In genomic region chr11:64836448-64837072, GRCh38 we compare ENCODE assay signal across 1 cellular context.
TF ChIP-seq lines count a peak whose summit lies in the region.

No MANE protein-coding gene starts in this region.

TF ChIP-seq in HCT116, 20 proteins besides CTCF, POLR2A, EP300 and RAD21:
- no peak for TF ChIP-seq FOSL1 (IDR thresholded peaks at IDR 0.05; ENCODE audit: low read depth)
- no peak for TF ChIP-seq ELF1 (IDR thresholded peaks at IDR 0.05; ENCODE audit: borderline replicate concordance, low read depth)
- TF ChIP-seq MAX (IDR thresholded peaks at IDR 0.05) = no peak
- no peak for TF ChIP-seq EZH2phosphoT487 (IDR thresholded peaks at IDR 0.05; ENCODE audit: borderline replicate concordance)
- TF ChIP-seq EGR1 (IDR thresholded peaks at IDR 0.05; ENCODE audit: low read depth) = no peak
- TF ChIP-seq SP1 (IDR thresholded peaks at IDR 0.05; ENCODE audit: low read depth) = no peak
- no peak for TF ChIP-seq CEBPB (IDR thresholded peaks at IDR 0.05; ENCODE audit: low read depth)
- no peak for TF ChIP-seq POLR2AphosphoS5 (IDR thresholded peaks at IDR 0.05; ENCODE audit: low read depth, low read length)
- TF ChIP-seq ZNF274 (IDR thresholded peaks at IDR 0.05; ENCODE audit: low read depth, low read length) = no peak
- TF ChIP-seq ZFX (IDR thresholded peaks at IDR 0.05) = no peak
- TF ChIP-seq SRF (IDR thresholded peaks at IDR 0.05; ENCODE audit: low read depth) = no peak
- TF ChIP-seq REST (IDR thresholded peaks at IDR 0.05; ENCODE audit: low read depth) = no peak
- TF ChIP-seq CBX3 (IDR thresholded peaks at IDR 0.05; ENCODE audit: low read depth) = no peak
- TF ChIP-seq JUND (IDR thresholded peaks at IDR 0.05) = no peak
- TF ChIP-seq ZBTB33 (IDR thresholded peaks at IDR 0.05; ENCODE audit: extremely low read depth, insufficient replicate concordance, low read length) = no peak
- no peak for TF ChIP-seq TCF7L2 (IDR thresholded peaks at IDR 0.05; ENCODE audit: borderline replicate concordance, extremely low read depth, insufficient read depth, insufficient read length)
- no peak for TF ChIP-seq SIN3A (IDR thresholded peaks at IDR 0.05; ENCODE audit: low read depth)
- no peak for TF ChIP-seq EZH2 (IDR thresholded peaks at IDR 0.05)
- TF ChIP-seq ATF3 (IDR thresholded peaks at IDR 0.05) = no peak
